ENCODE assay signal across 20 cellular contexts in genomic region chr13:70668293-70668692, GRCh38.
A peak's percentile ranks its signal among the peaks of the same experiment; 100 is the strongest.
DNase-seq lines count a peak whose midpoint lies in the region; ATAC-seq and TF ChIP-seq lines count a peak whose summit lies in the region.
"Had no signal": no experiment of that assay in that cellular context is flagged by ENCODE, and none has a peak within 500 bp of the region (broad histone marks: within the 10 kb centered on the region; RNA-seq: fewer than 3 reads in every experiment).

No MANE protein-coding gene starts in this region.

- no peaks in the 10 kb centered on the region for H3K4me1 Mint-ChIP-seq in stimulated activated memory B cell treated with anti-CD40 and anti-IgM and Interleukin-4, amounts not matched to agents 10 μg/mL and 1 μg/mL and 100 μg/mL, for 72 hours
- no peaks in the 10 kb centered on the region for H3K4me1 Mint-ChIP-seq in activated T-helper 2 cell treated with anti-CD3 and anti-CD28 coated beads, Interferon-gamma antibody, Interleukin-2, Interleukin-4, amounts not matched to agents 10 μg/mL and 5 μg/mL and 100 μg/mL, durations not matched to agents 14 hours and 24 hours and 36 hours (ENCODE audit: low read depth)
- H3K4me1 Mint-ChIP-seq: CD4-positive, alpha-beta memory T cell had no signal

- intact Hi-C loops in PC-9 (cut with micrococcal nuclease; ENCODE audit: unreplicated experiment) = no loop called here
- intact Hi-C loops in activated T-helper 2 cell treated with anti-CD3 and anti-CD28 coated beads, Interferon-gamma antibody, Interleukin-2, Interleukin-4, amounts not matched to agents 10 μg/mL and 5 μg/mL and 100 μg/mL, durations not matched to agents 14 hours and 24 hours and 36 hours (cut with micrococcal nuclease) = no loop called here

- H3K27ac ChIP-seq in PC-9 = no peak overlapping the region
- H3K27ac ChIP-seq: cardiac muscle cell, Peyer's patch, tibial nerve had no signal

- no peaks in the 10 kb centered on the region for H3K9me3 ChIP-seq in PC-9 (ENCODE audit: insufficient read depth, low read depth)
- H3K9me3 ChIP-seq: mucosa of descending colon, Peyer's patch, tibial nerve had no signal

- ATAC-seq in stimulated activated memory B cell treated with anti-CD40 and anti-IgM and Interleukin-4, amounts not matched to agents 10 μg/mL and 1 μg/mL and 100 μg/mL, for 72 hours = peak; percentile 24
- ATAC-seq: activated naive CD4-positive, alpha-beta T cell treated with anti-CD3 and anti-CD28 coated beads, Interleukin-2, amount 50 U/mL, for 72 hours; mucosa of descending colon had no signal

- no peaks in the 10 kb centered on the region for H3K27me3 Mint-ChIP-seq in stimulated activated memory B cell treated with anti-CD40 and anti-IgM and Interleukin-4, amounts not matched to agents 10 μg/mL and 1 μg/mL and 100 μg/mL, for 72 hours
- H3K27me3 Mint-ChIP-seq in activated T-helper 2 cell treated with anti-CD3 and anti-CD28 coated beads, Interferon-gamma antibody, Interleukin-2, Interleukin-4, amounts not matched to agents 10 μg/mL and 5 μg/mL and 100 μg/mL, durations not matched to agents 14 hours and 24 hours and 36 hours (ENCODE audit: low read depth) = no peaks in the 10 kb centered on the region
- H3K27me3 Mint-ChIP-seq: CD4-positive, alpha-beta memory T cell had no signal

- H3K27me3 ChIP-seq in PC-9 (ENCODE audit: insufficient read depth, low read depth) = no peaks in the 10 kb centered on the region
- H3K27me3 ChIP-seq: cardiac muscle cell, Peyer's patch, tibial nerve had no signal

- no peak overlapping the region for H3K4me3 Mint-ChIP-seq in stimulated activated memory B cell treated with anti-CD40 and anti-IgM and Interleukin-4, amounts not matched to agents 10 μg/mL and 1 μg/mL and 100 μg/mL, for 72 hours
- H3K4me3 Mint-ChIP-seq in activated T-helper 2 cell treated with anti-CD3 and anti-CD28 coated beads, Interferon-gamma antibody, Interleukin-2, Interleukin-4, amounts not matched to agents 10 μg/mL and 5 μg/mL and 100 μg/mL, durations not matched to agents 14 hours and 24 hours and 36 hours (ENCODE audit: low read depth) = no peak overlapping the region
- H3K4me3 Mint-ChIP-seq: CD4-positive, alpha-beta memory T cell; T-helper 1 cell treated with Interleukin-12 subunit alpha and Interleukin-12 subunit beta and Interleukin-4 antibody, amounts not matched to agents 30 μg/mL and 1 μg/mL, for 36 hours had no signal

- CTCF ChIA-PET in PC-9 (lab: Charles Lee) = interaction anchor here (0.7 kb wide), 1 partner anchor 550 kb away, joined by 4 read pairs; no protein-coding TSS in a partner anchor

- no peak overlapping the region for H3K4me2 ChIP-seq in PC-9

- no peaks in the 10 kb centered on the region for H3K36me3 Mint-ChIP-seq in stimulated activated memory B cell treated with anti-CD40 and anti-IgM and Interleukin-4, amounts not matched to agents 10 μg/mL and 1 μg/mL and 100 μg/mL, for 72 hours
- H3K36me3 Mint-ChIP-seq in activated T-helper 2 cell treated with anti-CD3 and anti-CD28 coated beads, Interferon-gamma antibody, Interleukin-2, Interleukin-4, amounts not matched to agents 10 μg/mL and 5 μg/mL and 100 μg/mL, durations not matched to agents 14 hours and 24 hours and 36 hours (ENCODE audit: low read depth) = no peaks in the 10 kb centered on the region
- H3K36me3 Mint-ChIP-seq: activated naive CD4-positive, alpha-beta T cell treated with anti-CD3 and anti-CD28 coated beads, Interleukin-2, amount 50 U/mL, for 72 hours; CD4-positive, alpha-beta memory T cell had no signal

- no peaks in the 10 kb centered on the region for H3K36me3 ChIP-seq in PC-9 (ENCODE audit: low read depth)
- H3K36me3 ChIP-seq: cardiac muscle cell, Peyer's patch, tibial nerve had no signal

- DNase-seq in NCI-H526 (lab: John Stamatoyannopoulos, UW) (peak; percentile 11 to 27), NCI-H526 treated with DMSO at 0.1 percent for 48 hours (lab: John Stamatoyannopoulos, UW) (no peak), PC-9 (peak; percentile 53 to 62), glomerular visceral epithelial cell (ENCODE audit: extremely low spot score) (peak; percentile 54), SKM-1 (lab: John Stamatoyannopoulos, UW; ENCODE audit: unreplicated experiment) (no peak)
- DNase-seq in activated T-helper 2 cell treated with anti-CD3 and anti-CD28 coated beads, Interferon-gamma antibody, Interleukin-2, Interleukin-4, amounts not matched to agents 10 μg/mL and 5 μg/mL and 100 μg/mL, durations not matched to agents 14 hours and 24 hours and 36 hours (ENCODE audit: low spot score) = no peak
- no peak for DNase-seq in activated CD8-positive, alpha-beta memory T cell treated with anti-CD3 and anti-CD28 coated beads, Interleukin-2, amount 50 U/mL, for 48 hours
- DNase-seq: activated CD4-positive, alpha-beta T cell treated with anti-CD3 and anti-CD28 coated beads for 1 hour; CD4-positive, alpha-beta memory T cell; effector CD8-positive, alpha-beta T cell; GF-D8; mucosa of descending colon; occipital lobe; Peyer's patch; stimulated activated CD4-positive, alpha-beta T cell treated with anti-CD3 and anti-CD28 coated beads, Interleukin-4, amount 100 ng/mL, for 4 hours had no signal

- no peaks in the 10 kb centered on the region for H3K4me1 ChIP-seq in PC-9 (replicated peaks; ENCODE audit: insufficient read depth)
- H3K4me1 ChIP-seq: Peyer's patch, tibial nerve had no signal

- H3K79me2 ChIP-seq in PC-9 (ENCODE audit: low read depth) = no peaks in the 10 kb centered on the region

- no peak overlapping the region for H2AFZ ChIP-seq in PC-9

- no peaks in the 10 kb centered on the region for H3F3A ChIP-seq in PC-9 (ENCODE audit: insufficient read depth, low read depth)

- no peak for TF ChIP-seq CTCF in PC-9 (conservative IDR thresholded peaks at IDR 0.05)

- BruUV-seq in PC-9 (replicated peaks; lab: Mats Ljungman, UMichigan) = no TSS peak

- no peaks in the 10 kb centered on the region for H4K20me1 ChIP-seq in PC-9 (ENCODE audit: insufficient read depth)

- no peak overlapping the region for H3K4me3 ChIP-seq in PC-9
- H3K4me3 ChIP-seq: cardiac muscle cell, mucosa of descending colon, Peyer's patch, tibial nerve had no signal

- peaks cover 3% of the 10 kb centered on the region for H3K9me3 Mint-ChIP-seq in stimulated activated memory B cell treated with anti-CD40 and anti-IgM and Interleukin-4, amounts not matched to agents 10 μg/mL and 1 μg/mL and 100 μg/mL, for 72 hours
- no peaks in the 10 kb centered on the region for H3K9me3 Mint-ChIP-seq in activated T-helper 2 cell treated with anti-CD3 and anti-CD28 coated beads, Interferon-gamma antibody, Interleukin-2, Interleukin-4, amounts not matched to agents 10 μg/mL and 5 μg/mL and 100 μg/mL, durations not matched to agents 14 hours and 24 hours and 36 hours
- H3K9me3 Mint-ChIP-seq: T-helper 1 cell treated with Interleukin-12 subunit alpha and Interleukin-12 subunit beta and Interleukin-4 antibody, amounts not matched to agents 30 μg/mL and 1 μg/mL, for 36 hours had no signal

- no peak overlapping the region for H3K27ac Mint-ChIP-seq in stimulated activated memory B cell treated with anti-CD40 and anti-IgM and Interleukin-4, amounts not matched to agents 10 μg/mL and 1 μg/mL and 100 μg/mL, for 72 hours
- no peak overlapping the region for H3K27ac Mint-ChIP-seq in activated T-helper 2 cell treated with anti-CD3 and anti-CD28 coated beads, Interferon-gamma antibody, Interleukin-2, Interleukin-4, amounts not matched to agents 10 μg/mL and 5 μg/mL and 100 μg/mL, durations not matched to agents 14 hours and 24 hours and 36 hours
- H3K27ac Mint-ChIP-seq: activated naive CD4-positive, alpha-beta T cell treated with anti-CD3 and anti-CD28 coated beads, Interleukin-2, amount 50 U/mL, for 72 hours; CD4-positive, alpha-beta memory T cell; T-helper 1 cell treated with Interleukin-12 subunit alpha and Interleukin-12 subunit beta and Interleukin-4 antibody, amounts not matched to agents 30 μg/mL and 1 μg/mL, for 36 hours had no signal

- H3K9me2 ChIP-seq in PC-9 (ENCODE audit: insufficient read depth) = no peaks in the 10 kb centered on the region; the same call in 1 of the 2 replicates

- POLR2A ChIA-PET in PC-9 (lab: Charles Lee; ENCODE audit: unreplicated experiment) = interaction anchor here (0.8 kb wide), 1 partner anchor 1661 kb away, joined by 4 read pairs; no protein-coding TSS in a partner anchor

Comparison
In these comparisons a context has a peak if more than half of its experiments do, and no peak if none do; other contexts are left out.
1. DNase-seq: peak in NCI-H526 (2 of 2), PC-9 (2 of 2) and glomerular visceral epithelial cell (single experiment); none in NCI-H526 treated with DMSO at 0.1 percent for 48 hours (single experiment), SKM-1 (single experiment), activated T-helper 2 cell treated with anti-CD3 and anti-CD28 coated beads, Interferon-gamma antibody, Interleukin-2, Interleukin-4, amounts not matched to agents 10 μg/mL and 5 μg/mL and 100 μg/mL, durations not matched to agents 14 hours and 24 hours and 36 hours (single experiment) and activated CD8-positive, alpha-beta memory T cell treated with anti-CD3 and anti-CD28 coated beads, Interleukin-2, amount 50 U/mL, for 48 hours (single experiment).